ENCODE assay signal across 17 cellular contexts in genomic region chr1:203555046-203555445, GRCh38.
DNase-seq lines count a peak whose midpoint lies in the region; ATAC-seq and TF ChIP-seq lines count a peak whose summit lies in the region.
"Had no signal": no experiment of that assay in that cellular context is flagged by ENCODE, and none has a peak within 500 bp of the region (broad histone marks: within the 10 kb centered on the region; RNA-seq: fewer than 3 reads in every experiment).

No MANE protein-coding gene starts in this region.

- H3K36me3 ChIP-seq in mesenchymal stem cell (ENCODE audit: control insufficient read depth in 1 of 2, insufficient read depth in 2 of 2, low read depth in 1 of 2, low read length in 2 of 2) (no peaks in the 10 kb centered on the region), stomach (no peaks in the 10 kb centered on the region)

- no peak overlapping the region; a peak in 2 of 7 replicates for H3K27ac Mint-ChIP-seq in H9
- H3K27ac Mint-ChIP-seq in activated naive CD4-positive, alpha-beta T cell treated with anti-CD3 and anti-CD28 coated beads, Interleukin-2, amount 50 U/mL, for 72 hours = no peak overlapping the region
- H3K27ac Mint-ChIP-seq: activated naive CD4-positive, alpha-beta T cell treated with anti-CD3 and anti-CD28 coated beads, Interleukin-2, amount 50 U/mL, for 24 hours; CD8-positive, alpha-beta T cell; stimulated activated naive CD8-positive, alpha-beta T cell treated with anti-CD3 and anti-CD28 coated beads, Interleukin-15, Interleukin-2, amounts not matched to agents 100 ng/mL and 50 ng/mL, for 24 hours had no signal

- DNase-seq in H9 = no peak
- peak in 1 of 10 donors; percentile 29 for DNase-seq in dorsolateral prefrontal cortex
- DNase-seq in mesenchymal stem cell = no peak
- no peak for DNase-seq in stomach
- DNase-seq in activated naive CD4-positive, alpha-beta T cell treated with anti-CD3 and anti-CD28 coated beads, Interleukin-2, amount 50 U/mL, for 72 hours (ENCODE audit: low spot score in 2 of 2) = no peak
- no peak for DNase-seq in NAMALWA (ENCODE audit: low spot score)
- DNase-seq in SHP77 (lab: John Stamatoyannopoulos, UW) = no peak
- DNase-seq in NCI-H2029 (lab: John Stamatoyannopoulos, UW) = no peak
- DNase-seq: CD8-positive, alpha-beta T cell; cortex of kidney; GDM1; NCI-H1436 treated with DMSO at 0.1 percent for 48 hours; SIG-M5; stimulated activated CD4-positive, alpha-beta T cell treated with anti-CD3 and anti-CD28 coated beads, Interleukin-4, amount 100 ng/mL, for 24 hours had no signal

- H3K4ac ChIP-seq in H9 (ENCODE audit: low read depth, low read length) (no peak overlapping the region), mesenchymal stem cell (ENCODE audit: low read depth in 1 of 2, low read length in 2 of 2) (no peak overlapping the region)

- H3K4me2 ChIP-seq in H9 (ENCODE audit: insufficient read depth, insufficient read length, low read length) = no peak overlapping the region
- H3K4me2 ChIP-seq in mesenchymal stem cell (ENCODE audit: low read length, poor library complexity, severe bottlenecking) = no peak overlapping the region

- H3K27me3 Mint-ChIP-seq in H9 (ENCODE audit: low read depth) = no peaks in the 10 kb centered on the region; the same call in 1 of the 2 replicates
- H3K27me3 Mint-ChIP-seq: activated naive CD4-positive, alpha-beta T cell treated with anti-CD3 and anti-CD28 coated beads, Interleukin-2, amount 50 U/mL, for 24 hours had no signal

- no peak overlapping the region for H4K91ac ChIP-seq in H9 (ENCODE audit: insufficient read length, low read depth, low read length)
- peak overlapping the region; percentile 19 for H4K91ac ChIP-seq in mesenchymal stem cell (ENCODE audit: low read length)

- H3K79me2 ChIP-seq in H9 (ENCODE audit: insufficient read depth, low read length) = no peaks in the 10 kb centered on the region

- no peaks in the 10 kb centered on the region; the same call in 1 of the 2 replicates for H3K27me3 ChIP-seq in H9 (ENCODE audit: insufficient read depth, low read length)
- H3K27me3 ChIP-seq in dorsolateral prefrontal cortex = no peaks in the 10 kb centered on the region
- no peaks in the 10 kb centered on the region for H3K27me3 ChIP-seq in mesenchymal stem cell (ENCODE audit: control insufficient read depth in 1 of 2, insufficient read depth in 1 of 2, low read length in 2 of 2)
- H3K27me3 ChIP-seq in stomach = no peaks in the 10 kb centered on the region

- H2AFZ ChIP-seq in H9 (ENCODE audit: low read length) (no peak overlapping the region), mesenchymal stem cell (ENCODE audit: low read depth, low read length) (no peak overlapping the region)

- no peak overlapping the region for H3K23ac ChIP-seq in H9 (ENCODE audit: insufficient read length, low read depth, low read length)
- H3K23ac ChIP-seq in mesenchymal stem cell (ENCODE audit: low read length in 2 of 2) = no peak overlapping the region

- no peak overlapping the region for H4K8ac ChIP-seq in H9 (replicated peaks; ENCODE audit: insufficient read length, low read depth, low read length)
- H4K8ac ChIP-seq in mesenchymal stem cell (ENCODE audit: low read length) = no peak overlapping the region

- no peak overlapping the region for H3T11ph ChIP-seq in H9 (ENCODE audit: low read length)

- peaks cover 41 to 42% of the 10 kb centered on the region in 2 experiments for H3K4me1 Mint-ChIP-seq in H9
- H3K4me1 Mint-ChIP-seq: activated naive CD4-positive, alpha-beta T cell treated with anti-CD3 and anti-CD28 coated beads, Interleukin-2, amount 50 U/mL, for 24 hours had no signal

- no peak overlapping the region for H2BK20ac ChIP-seq in H9 (ENCODE audit: low read depth, low read length, poor library complexity, severe bottlenecking)

- no peak overlapping the region for H4K5ac ChIP-seq in H9 (ENCODE audit: insufficient read length, low read depth, low read length)

- no peaks in the 10 kb centered on the region for H3K9me3 ChIP-seq in H9 (ENCODE audit: control insufficient read depth, low read depth, low read length)
- no peaks in the 10 kb centered on the region for H3K9me3 ChIP-seq in mesenchymal stem cell (ENCODE audit: control insufficient read depth, low read length)
- H3K9me3 ChIP-seq in stomach = no peaks in the 10 kb centered on the region

- H2BK15ac ChIP-seq in H9 (ENCODE audit: low read depth, low read length) (no peak overlapping the region), mesenchymal stem cell (ENCODE audit: low read depth, poor library complexity, severe bottlenecking) (no peak overlapping the region)

- no peak overlapping the region for H3K9ac ChIP-seq in H9 (ENCODE audit: extremely low read depth, insufficient read length, low read length)
- peak overlapping the region; percentile 94 for H3K9ac ChIP-seq in mesenchymal stem cell (ENCODE audit: low read length)

- H3K4me1 ChIP-seq in H9 (ENCODE audit: insufficient read depth, low read length) = peaks cover 13% of the 10 kb centered on the region; the same call in 1 of the 2 replicates
- H3K4me1 ChIP-seq in mesenchymal stem cell (ENCODE audit: control insufficient read depth, insufficient read depth, low read depth, low read length) = peaks cover 24% of the 10 kb centered on the region
- H3K4me1 ChIP-seq in stomach = peaks cover 31 to 62% (median 43%) of the 10 kb centered on the region in 4 donors

- H2AK5ac ChIP-seq in H9 (ENCODE audit: insufficient read length, low read length) = no peak overlapping the region
- no peak overlapping the region for H2AK5ac ChIP-seq in mesenchymal stem cell (ENCODE audit: low read length, severe bottlenecking)

- no peak overlapping the region for H3K4me3 ChIP-seq in dorsolateral prefrontal cortex
- H3K4me3 ChIP-seq in mesenchymal stem cell (ENCODE audit: insufficient read depth in 1 of 2, low read depth in 1 of 2, low read length in 2 of 2) = peak overlapping the region in 1 of 2 experiments; percentile 73
- no peak overlapping the region for H3K4me3 ChIP-seq in stomach

- H3K79me1 ChIP-seq in H9 (ENCODE audit: insufficient read depth, low read depth, low read length, poor library complexity, severe bottlenecking) (no peaks in the 10 kb centered on the region), mesenchymal stem cell (replicated peaks; ENCODE audit: low read length, poor library complexity, severe bottlenecking) (no peaks in the 10 kb centered on the region)

- peak overlapping the region in 1 of 2 experiments; percentile 49; a peak in 1 of 5 replicates for H3K4me3 Mint-ChIP-seq in H9
- H3K4me3 Mint-ChIP-seq: activated naive CD4-positive, alpha-beta T cell treated with anti-CD3 and anti-CD28 coated beads, Interleukin-2, amount 50 U/mL, for 24 hours; CD8-positive, alpha-beta T cell; stimulated activated naive CD8-positive, alpha-beta T cell treated with anti-CD3 and anti-CD28 coated beads, Interleukin-15, Interleukin-2, amounts not matched to agents 100 ng/mL and 50 ng/mL, for 24 hours had no signal

- H3K27ac ChIP-seq in H9 (ENCODE audit: insufficient read length, low read depth, low read length) = no peak overlapping the region
- peak overlapping the region in 47 of 59 donors; percentile 42 to 89 (median 77) for H3K27ac ChIP-seq in dorsolateral prefrontal cortex
- H3K27ac ChIP-seq in mesenchymal stem cell (ENCODE audit: low read length, poor library complexity, severe bottlenecking) = no peak overlapping the region
- peak overlapping the region in 3 of 5 donors; percentile 78 to 89 (median 80) for H3K27ac ChIP-seq in stomach

- no peaks in the 10 kb centered on the region for H3K36me3 Mint-ChIP-seq in H9 (ENCODE audit: insufficient read depth in 1 of 3, low read depth in 3 of 3)
- H3K36me3 Mint-ChIP-seq in activated naive CD4-positive, alpha-beta T cell treated with anti-CD3 and anti-CD28 coated beads, Interleukin-2, amount 50 U/mL, for 72 hours = no peaks in the 10 kb centered on the region
- H3K36me3 Mint-ChIP-seq: activated naive CD4-positive, alpha-beta T cell treated with anti-CD3 and anti-CD28 coated beads, Interleukin-2, amount 50 U/mL, for 24 hours; CD8-positive, alpha-beta T cell had no signal

- TF ChIP-seq EP300 in stomach (IDR thresholded peaks at IDR 0.05) = no peak

- no peak overlapping the region for H2BK5ac ChIP-seq in H9 (ENCODE audit: insufficient read length, low read length)
- no peak overlapping the region for H2BK5ac ChIP-seq in mesenchymal stem cell (ENCODE audit: low read depth, low read length, poor library complexity, severe bottlenecking)

- H2BK120ac ChIP-seq in H9 (ENCODE audit: low read depth, low read length, poor library complexity, severe bottlenecking) (no peak overlapping the region), mesenchymal stem cell (ENCODE audit: low read depth, low read length) (no peak overlapping the region)

- H2BK12ac ChIP-seq in H9 (ENCODE audit: insufficient read length, low read depth, low read length) (no peak overlapping the region), mesenchymal stem cell (ENCODE audit: low read length in 2 of 2) (peak overlapping the region in 1 of 2 experiments; percentile 29)

- no peak for ATAC-seq in activated naive CD4-positive, alpha-beta T cell treated with anti-CD3 and anti-CD28 coated beads, Interleukin-2, amount 50 U/mL, for 72 hours
- ATAC-seq: CD8-positive, alpha-beta T cell; HepG2 had no signal

- TF ChIP-seq CTCF in H9 (conservative IDR thresholded peaks at IDR 0.05) (no peak), dorsolateral prefrontal cortex (IDR thresholded peaks at IDR 0.05 in 54 of 56, conservative IDR thresholded peaks at IDR 0.05 in 2 of 56; ENCODE audit: low read depth in 1 of 56, partially characterized antibody in 56 of 56) (no peak), stomach (IDR thresholded peaks at IDR 0.05) (no peak)

- H3K18ac ChIP-seq in H9 (ENCODE audit: insufficient read length, low read depth, low read length) = peak overlapping the region; percentile 0
- peak overlapping the region in 1 of 2 experiments; percentile 84 for H3K18ac ChIP-seq in mesenchymal stem cell (ENCODE audit: low read depth in 1 of 2, low read length in 2 of 2)

- intact Hi-C loops in dorsolateral prefrontal cortex (cut with DNase I) (no loop called here), stomach (cut with DNase I; ENCODE audit: low total_unique reads) (no loop called here)

- WGBS in H9 (ENCODE audit: extremely low coverage, insufficient read length, low lambda C conversion rate) = no CpG with 5 or more reads among the region's 8 CpGs
- 86% methylated on average over 6 of the region's 8 CpGs for WGBS in mesenchymal stem cell
- 79 to 90% (median 86%) methylated on average over 8 of the region's 8 CpGs for WGBS in stomach, 5 donors

- no peak overlapping the region for H3K56ac ChIP-seq in H9 (ENCODE audit: insufficient read length, low read depth, low read length)

- no peaks in the 10 kb centered on the region for H3K9me3 Mint-ChIP-seq in H9
- H3K9me3 Mint-ChIP-seq in activated naive CD4-positive, alpha-beta T cell treated with anti-CD3 and anti-CD28 coated beads, Interleukin-2, amount 50 U/mL, for 72 hours = no peaks in the 10 kb centered on the region
- H3K9me3 Mint-ChIP-seq: activated naive CD4-positive, alpha-beta T cell treated with anti-CD3 and anti-CD28 coated beads, Interleukin-2, amount 50 U/mL, for 24 hours; CD8-positive, alpha-beta T cell; stimulated activated naive CD8-positive, alpha-beta T cell treated with anti-CD3 and anti-CD28 coated beads, Interleukin-15, Interleukin-2, amounts not matched to agents 100 ng/mL and 50 ng/mL, for 24 hours had no signal

- TF ChIP-seq POLR2A in stomach (IDR thresholded peaks at IDR 0.05) = no peak

- no peaks in the 10 kb centered on the region for H3K23me2 ChIP-seq in H9 (ENCODE audit: insufficient read length, low read depth, low read length, poor library complexity, severe bottlenecking)

- no peaks in the 10 kb centered on the region for H4K20me1 ChIP-seq in H9 (ENCODE audit: control insufficient read depth, insufficient read depth, insufficient read length)

- 0 out of 2 replicates have a peak overlapping the region, but pooled peaks have one; percentile 43 for H3K14ac ChIP-seq in H9 (ENCODE audit: insufficient read depth, low read length)
- H3K14ac ChIP-seq in mesenchymal stem cell (ENCODE audit: low read length in 2 of 2) = peak overlapping the region in 1 of 2 experiments; percentile 8

Comparison
In these comparisons a context has a peak if more than half of its experiments do, and no peak if none do; other contexts are left out.
1. H3K27ac ChIP-seq: peak in dorsolateral prefrontal cortex (47 of 59) and stomach (3 of 5); none in H9 (single experiment) and mesenchymal stem cell (single experiment).